In genomic region chr4:39133623-39134022, GRCh38 we compare ENCODE assay signal across 1 cellular context.
TF ChIP-seq lines count a peak whose summit lies in the region.

No MANE protein-coding gene starts in this region.

TF ChIP-seq in HepG2, 621 proteins besides CTCF, POLR2A, EP300 and RAD21:
- TF ChIP-seq, protein P1, sequence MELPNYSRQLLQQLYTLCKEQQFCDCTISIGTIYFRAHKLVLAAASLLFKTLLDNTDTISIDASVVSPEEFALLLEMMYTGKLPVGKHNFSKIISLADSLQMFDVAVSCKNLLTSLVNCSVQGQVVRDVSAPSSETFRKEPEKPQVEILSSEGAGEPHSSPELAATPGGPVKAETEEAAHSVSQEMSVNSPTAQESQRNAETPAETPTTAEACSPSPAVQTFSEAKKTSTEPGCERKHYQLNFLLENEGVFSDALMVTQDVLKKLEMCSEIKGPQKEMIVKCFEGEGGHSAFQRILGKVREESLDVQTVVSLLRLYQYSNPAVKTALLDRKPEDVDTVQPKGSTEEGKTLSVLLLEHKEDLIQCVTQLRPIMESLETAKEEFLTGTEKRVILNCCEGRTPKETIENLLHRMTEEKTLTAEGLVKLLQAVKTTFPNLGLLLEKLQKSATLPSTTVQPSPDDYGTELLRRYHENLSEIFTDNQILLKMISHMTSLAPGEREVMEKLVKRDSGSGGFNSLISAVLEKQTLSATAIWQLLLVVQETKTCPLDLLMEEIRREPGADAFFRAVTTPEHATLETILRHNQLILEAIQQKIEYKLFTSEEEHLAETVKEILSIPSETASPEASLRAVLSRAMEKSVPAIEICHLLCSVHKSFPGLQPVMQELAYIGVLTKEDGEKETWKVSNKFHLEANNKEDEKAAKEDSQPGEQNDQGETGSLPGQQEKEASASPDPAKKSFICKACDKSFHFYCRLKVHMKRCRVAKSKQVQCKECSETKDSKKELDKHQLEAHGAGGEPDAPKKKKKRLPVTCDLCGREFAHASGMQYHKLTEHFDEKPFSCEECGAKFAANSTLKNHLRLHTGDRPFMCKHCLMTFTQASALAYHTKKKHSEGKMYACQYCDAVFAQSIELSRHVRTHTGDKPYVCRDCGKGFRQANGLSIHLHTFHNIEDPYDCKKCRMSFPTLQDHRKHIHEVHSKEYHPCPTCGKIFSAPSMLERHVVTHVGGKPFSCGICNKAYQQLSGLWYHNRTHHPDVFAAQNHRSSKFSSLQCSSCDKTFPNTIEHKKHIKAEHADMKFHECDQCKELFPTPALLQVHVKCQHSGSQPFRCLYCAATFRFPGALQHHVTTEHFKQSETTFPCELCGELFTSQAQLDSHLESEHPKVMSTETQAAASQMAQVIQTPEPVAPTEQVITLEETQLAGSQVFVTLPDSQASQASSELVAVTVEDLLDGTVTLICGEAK (IDR thresholded peaks at IDR 0.05), result peak; percentile 61
- TF ChIP-seq, protein P1 (CRISPR knock-in tag; IDR thresholded peaks at IDR 0.05), result peak; percentile 48; the same call in 1 of the 2 replicates
- no peak for TF ChIP-seq ZNF280B (CRISPR knock-in tag; IDR thresholded peaks at IDR 0.05; ENCODE audit: borderline replicate concordance)
- TF ChIP-seq, protein P2, sequence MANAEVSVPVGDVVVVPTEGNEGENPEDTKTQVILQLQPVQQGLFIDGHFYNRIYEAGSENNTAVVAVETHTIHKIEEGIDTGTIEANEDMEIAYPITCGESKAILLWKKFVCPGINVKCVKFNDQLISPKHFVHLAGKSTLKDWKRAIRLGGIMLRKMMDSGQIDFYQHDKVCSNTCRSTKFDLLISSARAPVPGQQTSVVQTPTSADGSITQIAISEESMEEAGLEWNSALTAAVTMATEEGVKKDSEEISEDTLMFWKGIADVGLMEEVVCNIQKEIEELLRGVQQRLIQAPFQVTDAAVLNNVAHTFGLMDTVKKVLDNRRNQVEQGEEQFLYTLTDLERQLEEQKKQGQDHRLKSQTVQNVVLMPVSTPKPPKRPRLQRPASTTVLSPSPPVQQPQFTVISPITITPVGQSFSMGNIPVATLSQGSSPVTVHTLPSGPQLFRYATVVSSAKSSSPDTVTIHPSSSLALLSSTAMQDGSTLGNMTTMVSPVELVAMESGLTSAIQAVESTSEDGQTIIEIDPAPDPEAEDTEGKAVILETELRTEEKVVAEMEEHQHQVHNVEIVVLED (CRISPR knock-in tag; IDR thresholded peaks at IDR 0.05; ENCODE audit: borderline replicate concordance), result no peak
TF ChIP-seq in HepG2: peak in this region for 1.
